ENCODE assay signal across 13 cellular contexts in genomic region chr1:204093421-204093717, GRCh38. TPM values are rescaled to one million over a fixed set of nuclear protein-coding genes. Genes with fewer than 3 reads are reported as not detected.
A peak's percentile ranks its signal among the peaks of the same experiment; 100 is the strongest.
DNase-seq lines count a peak whose midpoint lies in the region; ATAC-seq, FAIRE-seq and TF ChIP-seq lines count a peak whose summit lies in the region.
"Had no signal": no experiment of that assay in that cellular context is flagged by ENCODE, and none has a peak within 500 bp of the region (broad histone marks: within the 10 kb centered on the region; RNA-seq: fewer than 3 reads in every experiment).

No MANE protein-coding gene starts in this region.

- TF ChIP-seq CTCF in A549 (IDR thresholded peaks at IDR 0.05): no peak
- TF ChIP-seq CTCF in CD14-positive monocyte (IDR thresholded peaks at IDR 0.05): no peak

- no peak for FAIRE-seq in A549 (lab: Jason Lieb, UNC)
- FAIRE-seq: astrocyte had no signal

- H3K4me1 Mint-ChIP-seq in CD14-positive monocyte: no peaks in the 10 kb centered on the region
- H3K4me1 Mint-ChIP-seq: activated CD4-positive, alpha-beta T cell treated with anti-CD3 and anti-CD28 coated beads, Interleukin-2, amount 10 ng/mL, durations not matched to agents 7 days and 5 days had no signal

- H3K36me3 ChIP-seq in mucosa of stomach (ENCODE audit: control insufficient read depth, insufficient read depth, low read length): no peaks in the 10 kb centered on the region

- TF ChIP-seq POLR2A in A549 (IDR thresholded peaks at IDR 0.05; ENCODE audit: low read length): no peak

- peak; percentile 43 to 54; a peak in 5 of 6 replicates for ATAC-seq in A549
- ATAC-seq in GM21515 (IDR thresholded peaks at IDR 0.05; ENCODE audit: unreplicated experiment): no peak
- ATAC-seq: T-helper 17 cell had no signal

- H3K9ac ChIP-seq in mucosa of stomach (ENCODE audit: low read length): peak overlapping the region; percentile 12

- H3K4me2 ChIP-seq in A549: peak overlapping the region; percentile 78

- TF ChIP-seq RAD21 in A549 (conservative IDR thresholded peaks at IDR 0.05 in 1 of 2, IDR thresholded peaks at IDR 0.05 in 1 of 2): no peak

- peak overlapping the region; percentile 66 to 80 for H3K27ac ChIP-seq in A549

- intact Hi-C loops in CD14-positive monocyte (cut with micrococcal nuclease): no loop called here

- H3K36me3 Mint-ChIP-seq in CD14-positive monocyte: no peaks in the 10 kb centered on the region

- no peak overlapping the region for H3K27ac Mint-ChIP-seq in CD14-positive monocyte
- H3K27ac Mint-ChIP-seq: activated CD4-positive, alpha-beta T cell treated with anti-CD3 and anti-CD28 coated beads, Interleukin-2, amount 10 ng/mL, durations not matched to agents 7 days and 5 days; activated T-helper 1 cell treated with anti-CD3 and anti-CD28 coated beads, Interleukin-12 subunit alpha, Interleukin-12 subunit beta, Interleukin-2, Interleukin-4 antibody, amounts not matched to agents 30 ng/mL and 10 ng/mL and 1 ng/mL, durations not matched to agents 14 hours and 24 hours and 36 hours; T-helper 17 cell had no signal

- H3K27me3 Mint-ChIP-seq in CD14-positive monocyte (ENCODE audit: low read depth in 3 of 3): peaks cover 1 to 7% (median 5%) of the 10 kb centered on the region in 3 donors

- H3K4me1 ChIP-seq in A549: peaks cover 30% of the 10 kb centered on the region
- H3K4me1 ChIP-seq in mucosa of stomach (ENCODE audit: control insufficient read depth, insufficient read depth, low read length): peaks cover 45% of the 10 kb centered on the region

- peak in 1 of 2 experiments; percentile 40 for DNase-seq in A549 (ENCODE audit: low read depth in 1 of 2, low spot score in 1 of 2)
- peak; percentile 78 for DNase-seq in HT-29 (ENCODE audit: low spot score)
- peak; percentile 89 for DNase-seq in SW480 (ENCODE audit: low spot score)
- DNase-seq in CD14-positive monocyte (ENCODE audit: low spot score): no peak
- DNase-seq in NCI-H774 (lab: John Stamatoyannopoulos, UW): no peak
- DNase-seq in DMS 273 treated with DMSO at 0.1 percent for 48 hours (lab: John Stamatoyannopoulos, UW): no peak
- DNase-seq: activated CD4-positive, alpha-beta T cell treated with anti-CD3 and anti-CD28 coated beads, Interleukin-2, amount 10 ng/mL, durations not matched to agents 7 days and 5 days; effector CD8-positive, alpha-beta T cell; T-helper 17 cell had no signal

- 41% methylated on average over 4 of the region's 4 CpGs for WGBS in A549 (ENCODE audit: missing lambda C conversion rate)

- no peaks in the 10 kb centered on the region for H3K9me3 Mint-ChIP-seq in CD14-positive monocyte
- H3K9me3 Mint-ChIP-seq: activated CD4-positive, alpha-beta T cell treated with anti-CD3 and anti-CD28 coated beads, Interleukin-2, amount 10 ng/mL, durations not matched to agents 7 days and 5 days; activated T-helper 1 cell treated with anti-CD3 and anti-CD28 coated beads, Interleukin-12 subunit alpha, Interleukin-12 subunit beta, Interleukin-2, Interleukin-4 antibody, amounts not matched to agents 30 ng/mL and 10 ng/mL and 1 ng/mL, durations not matched to agents 14 hours and 24 hours and 36 hours had no signal

- H3K4me3 ChIP-seq in A549 (no peak overlapping the region), mucosa of stomach (ENCODE audit: low read length) (no peak overlapping the region)

- CTCF ChIA-PET in A549 (lab: Yijun Ruan, JAX): interaction anchor here (0.8 to 0.9 kb wide), 3 partner anchors 20 to 221 kb away, joined by 3 to 4 read pairs (median 3); partner anchors contain the start of gene SOX13

- no peaks in the 10 kb centered on the region for H3K27me3 ChIP-seq in mucosa of stomach (ENCODE audit: control insufficient read depth, insufficient read depth, low read length)

- no peak for TF ChIP-seq EP300 in A549 (IDR thresholded peaks at IDR 0.05)

- no peak overlapping the region for H3K4me3 Mint-ChIP-seq in CD14-positive monocyte
- H3K4me3 Mint-ChIP-seq: activated CD4-positive, alpha-beta T cell treated with anti-CD3 and anti-CD28 coated beads, Interleukin-2, amount 10 ng/mL, durations not matched to agents 7 days and 5 days; activated T-helper 1 cell treated with anti-CD3 and anti-CD28 coated beads, Interleukin-12 subunit alpha, Interleukin-12 subunit beta, Interleukin-2, Interleukin-4 antibody, amounts not matched to agents 30 ng/mL and 10 ng/mL and 1 ng/mL, durations not matched to agents 14 hours and 24 hours and 36 hours; T-helper 17 cell had no signal

- POLR2A ChIA-PET in A549 (lab: Yijun Ruan, JAX): interaction anchor here (0.9 kb wide), 1 partner anchor 21 kb away, joined by 3 read pairs; the partner anchor contains the start of gene SOX13

- H3K9me3 ChIP-seq in A549 (no peaks in the 10 kb centered on the region), mucosa of stomach (ENCODE audit: control insufficient read depth, low read length) (no peaks in the 10 kb centered on the region)

TF ChIP-seq in A549, 52 proteins besides CTCF, POLR2A, EP300 and RAD21:
- no peak for TF ChIP-seq ZC3H11A (IDR thresholded peaks at IDR 0.05)
- TF ChIP-seq GATA3 (IDR thresholded peaks at IDR 0.05; ENCODE audit: borderline replicate concordance): no peak
- TF ChIP-seq NR3C1 (IDR thresholded peaks at IDR 0.05): no peak
- no peak for TF ChIP-seq SMC3 (IDR thresholded peaks at IDR 0.05)
- TF ChIP-seq E2F6 (IDR thresholded peaks at IDR 0.05; ENCODE audit: borderline replicate concordance, low read depth): no peak
- no peak for TF ChIP-seq HOXA7 (CRISPR knock-in tag; IDR thresholded peaks at IDR 0.05)
- TF ChIP-seq MAFK (IDR thresholded peaks at IDR 0.05; ENCODE audit: partially characterized antibody): no peak
- TF ChIP-seq, protein P1, sequence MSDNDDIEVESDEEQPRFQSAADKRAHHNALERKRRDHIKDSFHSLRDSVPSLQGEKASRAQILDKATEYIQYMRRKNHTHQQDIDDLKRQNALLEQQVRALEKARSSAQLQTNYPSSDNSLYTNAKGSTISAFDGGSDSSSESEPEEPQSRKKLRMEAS (IDR thresholded peaks at IDR 0.05): no peak
- no peak for TF ChIP-seq CBX2 (IDR thresholded peaks at IDR 0.05; ENCODE audit: borderline replicate concordance, low read depth)
- no peak for TF ChIP-seq CHD2 (IDR thresholded peaks at IDR 0.05; ENCODE audit: low read length, partially characterized antibody)
- TF ChIP-seq BHLHE40 (IDR thresholded peaks at IDR 0.05; ENCODE audit: low read depth, low read length): no peak
- TF ChIP-seq SREBF2 (IDR thresholded peaks at IDR 0.05): no peak

RNA-seq across cellular contexts. Expression of gene SOX13, which starts 20.5 kb away (rescaled TPM):
- polyA plus RNA-seq in A549 (2011; rRNA removed) (9.8 TPM in 2 replicates), A549 (2017; fragmentation: RNase III; extraction: RNeasy Plus Mini Kit Qiagen cat#74134 plus additional on column Dnase treatment) (6.8 to 7.3 TPM (median 7.0 TPM) in 3 replicates), CD14-positive monocyte (not detected)
- 12.0 and 16.0 TPM in 2 replicates for polyA plus RNA-seq in A549 (2012; cell fraction: cytosol; rRNA removed)
- 39.1 and 39.4 TPM in 2 replicates for polyA plus RNA-seq in A549 (2012; cell fraction: nucleus; rRNA removed)
- 15.7 and 17.6 TPM in 2 replicates for polyA minus RNA-seq in A549 (2011; rRNA and poly(A)+ RNA removed)
- 28.7 and 32.8 TPM in 2 replicates for total RNA-seq in HT-29 (2014; rRNA removed; shearing (Covaris generic))

RNA-seq across cellular contexts. Expression of gene ETNK2, which starts 58.5 kb away (rescaled TPM):
- polyA plus RNA-seq in A549 (2011; rRNA removed): 5.1 and 5.2 TPM in 2 replicates
- 2.7 and 4.5 TPM in 2 replicates for polyA plus RNA-seq in A549 (2012; cell fraction: cytosol; rRNA removed)
- 2.1 and 3.5 TPM in 2 replicates for polyA plus RNA-seq in A549 (2012; cell fraction: nucleus; rRNA removed)
- polyA plus RNA-seq in A549 (2017; fragmentation: RNase III; extraction: RNeasy Plus Mini Kit Qiagen cat#74134 plus additional on column Dnase treatment): 2.3 to 3.5 TPM (median 3.4 TPM) in 3 replicates
- polyA minus RNA-seq in A549 (2011; rRNA and poly(A)+ RNA removed): 5.1 and 6.7 TPM in 2 replicates
- total RNA-seq in HT-29 (2014; rRNA removed; shearing (Covaris generic)): 0.15 TPM in 1 of 2 replicates, not detected in the other
- not detected for polyA plus RNA-seq in CD14-positive monocyte

Comparison
In these comparisons a context has a peak if more than half of its experiments do, and no peak if none do; other contexts are left out.
1. DNase-seq: peak in HT-29 (single experiment) and SW480 (single experiment); none in CD14-positive monocyte (single experiment), NCI-H774 (single experiment) and DMS 273 treated with DMSO at 0.1 percent for 48 hours (single experiment).
2. RNA of gene SOX13, which starts 20.5 kb away (polyA plus RNA-seq): 6.8 to 39.4 TPM in A549; not detected in CD14-positive monocyte; every median in the first group is over 4 times any median in the second.